Comparison of ENCODE assay signal across 17 cellular contexts in genomic region chr1:229432905-229433304, GRCh38. TPM values are rescaled to one million over a fixed set of nuclear protein-coding genes. Genes with fewer than 3 reads are reported as not detected.
"Had no signal": no experiment of that assay in that cellular context is flagged by ENCODE, and none has a peak within 500 bp of the region (broad histone marks: within the 10 kb centered on the region; RNA-seq: fewer than 3 reads in every experiment).

No MANE protein-coding gene starts in this region.

- H3K9me3 Mint-ChIP-seq: activated B cell treated with CpG ODN at 0.5 μM for 24 hours; activated naive CD4-positive, alpha-beta T cell treated with anti-CD3 and anti-CD28 coated beads, Interleukin-2, amount 50 U/mL, for 24 hours; activated T-helper 2 cell treated with anti-CD3 and anti-CD28 coated beads, Interferon-gamma antibody, Interleukin-2, Interleukin-4, amounts not matched to agents 10 μg/mL and 5 μg/mL and 100 μg/mL, durations not matched to agents 14 hours and 24 hours and 36 hours had no signal

- ATAC-seq: left lung, right cardiac atrium had no signal

- H3K36me3 Mint-ChIP-seq: neural progenitor cell had no signal

- H3K4me3 ChIP-seq: left lung, SK-N-MC, smooth muscle cell had no signal

- H3K27ac Mint-ChIP-seq: activated B cell treated with CpG ODN at 0.5 μM for 24 hours; activated naive CD4-positive, alpha-beta T cell treated with anti-CD3 and anti-CD28 coated beads, Interleukin-2, amount 50 U/mL, for 24 hours; activated T-helper 2 cell treated with anti-CD3 and anti-CD28 coated beads, Interferon-gamma antibody, Interleukin-2, Interleukin-4, amounts not matched to agents 10 μg/mL and 5 μg/mL and 100 μg/mL, durations not matched to agents 14 hours and 24 hours and 36 hours; neural progenitor cell had no signal

- H3K4me3 Mint-ChIP-seq: activated B cell treated with CpG ODN at 0.5 μM for 24 hours; activated CD4-positive, alpha-beta T cell treated with anti-CD3 and anti-CD28 coated beads, Interleukin-2, amount 10 ng/mL, durations not matched to agents 7 days and 5 days had no signal

- H3K9me3 ChIP-seq: esophagus muscularis mucosa, left lung had no signal

- H3K27ac ChIP-seq: dorsolateral prefrontal cortex, esophagus muscularis mucosa, left lung, neural progenitor cell, SK-N-MC had no signal

- H3K36me3 ChIP-seq: esophagus muscularis mucosa, left lung, neural progenitor cell had no signal

- DNase-seq: activated B cell treated with CpG ODN at 0.5 μM for 24 hours; activated CD4-positive, alpha-beta T cell treated with anti-CD3 and anti-CD28 coated beads, Interleukin-2, amount 10 ng/mL, durations not matched to agents 7 days and 5 days; activated T-cell treated with anti-CD3 and anti-CD28 coated beads for 4 hours; dorsolateral prefrontal cortex; glutamatergic neuron; left lung; mesenchymal stem cell; right cardiac atrium; substantia nigra; trophoblast cell had no signal

RNA-seq across cellular contexts. Expression of gene ACTA1, which starts 1.0 kb away (rescaled TPM):
- total RNA-seq: activated CD4-positive, alpha-beta T cell treated with anti-CD3 and anti-CD28 coated beads, Interleukin-2, amount 10 ng/mL, durations not matched to agents 7 days and 5 days; activated T-helper 2 cell treated with anti-CD3 and anti-CD28 coated beads, Interferon-gamma antibody, Interleukin-2, Interleukin-4, amounts not matched to agents 10 μg/mL and 5 μg/mL and 100 μg/mL, durations not matched to agents 14 hours and 24 hours and 36 hours; fibroblast of villous mesenchyme had no signal
